Comparison of ENCODE assay signal across 8 cellular contexts in genomic region chr12:51238510-51239334, GRCh38. TPM values are rescaled to one million over a fixed set of nuclear protein-coding genes. Genes with fewer than 3 reads are reported as not detected.
A peak's percentile ranks its signal among the peaks of the same experiment; 100 is the strongest.
DNase-seq lines count a peak whose midpoint lies in the region; ATAC-seq and TF ChIP-seq lines count a peak whose summit lies in the region.

TSS of gene DAZAP2 (plus strand) at chr12:51238826. CDS start at chr12:51238908, 82 bp downstream.

- H3K36me3 ChIP-seq in HUES48 (ENCODE audit: control insufficient read depth, insufficient read depth, low read length) = peaks cover 37% of the 10 kb centered on the region
- H3K36me3 ChIP-seq in NT2/D1 (ENCODE audit: insufficient read depth, insufficient read length, low read length) = peaks cover 31% of the 10 kb centered on the region
- H3K36me3 ChIP-seq in endodermal cell (ENCODE audit: control insufficient read depth, insufficient read depth, low read length) = peaks cover 34% of the 10 kb centered on the region

- H3K4me3 ChIP-seq in HUES48 (ENCODE audit: low read depth, low read length) (peak within 1 kb of the TSS; percentile 100), NT2/D1 (ENCODE audit: insufficient read length, low read depth) (peak within 1 kb of the TSS; percentile 100), endodermal cell (ENCODE audit: low read length) (peak within 1 kb of the TSS; percentile 97)

- TF ChIP-seq CTCF in endodermal cell (conservative IDR thresholded peaks at IDR 0.05) (peak; percentile 41), mesothelial cell of epicardium (IDR thresholded peaks at IDR 0.05; ENCODE audit: unreplicated experiment) (no peak)

- H3K4me1 ChIP-seq in HUES48 (ENCODE audit: control insufficient read depth, insufficient read depth, low read length) = peaks cover 10% of the 10 kb centered on the region; the same call in 1 of the 2 replicates
- peaks cover 2% of the 10 kb centered on the region for H3K4me1 ChIP-seq in NT2/D1 (ENCODE audit: insufficient read depth, insufficient read length)
- no peaks in the 10 kb centered on the region for H3K4me1 ChIP-seq in endodermal cell (ENCODE audit: control insufficient read depth, insufficient read depth, low read length)

- ATAC-seq in GM21390 (IDR thresholded peaks at IDR 0.05; ENCODE audit: unreplicated experiment) = peak; percentile 88

- H3K9ac ChIP-seq in HUES48 (ENCODE audit: low read depth, low read length) (peak within 1 kb of the TSS; percentile 100), NT2/D1 (ENCODE audit: insufficient read length, low read depth) (peak within 1 kb of the TSS; percentile 100), endodermal cell (ENCODE audit: extremely low read depth, low read length, poor library complexity, severe bottlenecking) (peak within 1 kb of the TSS; percentile 100)

- H3K27me3 Mint-ChIP-seq in endodermal cell (ENCODE audit: insufficient read depth) (no peaks in the 10 kb centered on the region), mesothelial cell of epicardium (ENCODE audit: low read depth) (no peaks in the 10 kb centered on the region)

- H3K27me3 ChIP-seq in HUES48 (ENCODE audit: control insufficient read depth, insufficient read depth, low read length) = no peaks in the 10 kb centered on the region
- H3K27me3 ChIP-seq in NT2/D1 (ENCODE audit: insufficient read depth, insufficient read length) = no peaks in the 10 kb centered on the region
- no peaks in the 10 kb centered on the region for H3K27me3 ChIP-seq in endodermal cell (ENCODE audit: control insufficient read depth, insufficient read depth, low read length, poor library complexity, severe bottlenecking)

- peak; percentile 99 for DNase-seq in D341Med (ENCODE audit: low spot score)
- peak; percentile 95 for DNase-seq in NT2/D1 (ENCODE audit: low read depth, low spot score)
- peak; percentile 82 for DNase-seq in activated CD8-positive, alpha-beta memory T cell treated with anti-CD3 and anti-CD28 coated beads, Interleukin-2, amount 50 U/mL, for 1 hour (ENCODE audit: extremely low read depth)
- peak; percentile 99 for DNase-seq in endodermal cell
- peak; percentile 92 to 93 for DNase-seq in mesothelial cell of epicardium (ENCODE audit: low spot score in 2 of 2, unreplicated experiment in 2 of 2)
- peak; percentile 94 for DNase-seq in stimulated activated CD8-positive, alpha-beta memory T cell treated with anti-CD3 and anti-CD28 coated beads, Interleukin-15, amount 100 ng/mL, for 48 hours (ENCODE audit: low read depth in 2 of 2)

- H3K27ac ChIP-seq in HUES48 (ENCODE audit: low read depth, low read length) (peak within 1 kb of the TSS; percentile 100), endodermal cell (ENCODE audit: low read depth, low read length) (peak within 1 kb of the TSS; percentile 98)

- H3K4me1 Mint-ChIP-seq in endodermal cell (peaks cover 18% of the 10 kb centered on the region), mesothelial cell of epicardium (peaks cover 18% of the 10 kb centered on the region)

- WGBS in endodermal cell (ENCODE audit: insufficient coverage in 1 of 2, insufficient read length in 1 of 2), 2 experiments = 0% methylated on average over 29 to 70 of the region's 70 CpGs

- H3K36me3 Mint-ChIP-seq in endodermal cell (ENCODE audit: low read depth) (peaks cover 31% of the 10 kb centered on the region), mesothelial cell of epicardium (peaks cover 9% of the 10 kb centered on the region)

- H3K27ac Mint-ChIP-seq in endodermal cell (peak within 1 kb of the TSS; percentile 100), mesothelial cell of epicardium (peak within 1 kb of the TSS; percentile 100)

- peak within 1 kb of the TSS; percentile 96 for H3K4me3 Mint-ChIP-seq in endodermal cell
- peak within 1 kb of the TSS; percentile 97 for H3K4me3 Mint-ChIP-seq in mesothelial cell of epicardium

- H3K9me3 ChIP-seq in HUES48 (ENCODE audit: control insufficient read depth, insufficient read depth, low read length) (no peaks in the 10 kb centered on the region), NT2/D1 (ENCODE audit: insufficient read depth, low read length) (no peaks in the 10 kb centered on the region), endodermal cell (ENCODE audit: control insufficient read depth, low read length) (no peaks in the 10 kb centered on the region)

- no peaks in the 10 kb centered on the region for H3K9me3 Mint-ChIP-seq in endodermal cell
- no peaks in the 10 kb centered on the region for H3K9me3 Mint-ChIP-seq in mesothelial cell of epicardium

RNA-seq across cellular contexts. Expression of gene DAZAP2, which starts in this region (rescaled TPM):
- 10 to 100 TPM; 31.5 to 42.7 TPM for total RNA-seq in endodermal cell
- 141 TPM for polyA plus RNA-seq in endodermal cell (2013, experiment 1 of 2)
- polyA plus RNA-seq in endodermal cell (2013, experiment 2 of 2) = 131 TPM
- 101 to 107 TPM (median 105 TPM) in 3 replicates for total RNA-seq in mesothelial cell of epicardium

Comparison
In these comparisons a context has a peak if more than half of its experiments do, and no peak if none do; other contexts are left out.
1. Peak in every context shown above with its lines: DNase-seq, ATAC-seq, H3K4me3 ChIP-seq and H3K27ac ChIP-seq.